16 cellular contexts compared by ENCODE assay signal in the genomic region with DNA sequence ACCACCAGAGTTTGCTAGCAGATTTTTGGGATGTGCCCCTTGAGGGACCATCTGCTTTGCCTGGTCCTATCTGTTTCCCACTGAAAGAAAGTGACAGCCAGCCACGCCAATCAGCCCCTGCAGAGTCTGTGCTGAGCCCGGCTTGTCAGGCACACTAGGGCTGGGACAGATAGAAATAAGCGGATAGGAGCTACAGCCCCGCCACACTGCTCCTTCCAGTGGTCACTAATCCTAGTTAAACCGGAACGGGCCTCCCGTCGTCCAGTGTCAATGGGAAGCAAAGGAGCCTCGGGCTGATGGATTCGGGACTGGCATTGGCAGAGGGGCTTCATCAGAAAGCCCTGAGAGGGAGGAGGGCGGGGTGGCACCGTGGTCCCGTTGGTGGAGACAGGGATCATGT.
DNase-seq lines count a peak whose midpoint lies in the region; ATAC-seq and TF ChIP-seq lines count a peak whose summit lies in the region.
"Had no signal": no experiment of that assay in that cellular context is flagged by ENCODE, and none has a peak within 500 bp of the region (broad histone marks: within the 10 kb centered on the region; RNA-seq: fewer than 3 reads in every experiment).

No MANE protein-coding gene starts in this region.

- H3K4me3 Mint-ChIP-seq in endodermal cell, result no peak overlapping the region
- no peak overlapping the region for H3K4me3 Mint-ChIP-seq in CD4-positive, alpha-beta memory T cell
- no peak overlapping the region for H3K4me3 Mint-ChIP-seq in natural killer cell treated with Interleukin-12 subunit alpha and Interleukin-12 subunit beta and Interleukin-15 and Interleukin-18, amount 100 ng/mL, for 72 hours
- H3K4me3 Mint-ChIP-seq: CD8-positive, alpha-beta memory T cell had no signal

- no peak overlapping the region for H3K9ac ChIP-seq in endodermal cell (ENCODE audit: extremely low read depth, low read length, poor library complexity, severe bottlenecking)
- H3K9ac ChIP-seq: BLaER1 had no signal

- intact Hi-C loops in CD4-positive, alpha-beta memory T cell (cut with micrococcal nuclease), result no loop called here

- TF ChIP-seq CTCF in endodermal cell (conservative IDR thresholded peaks at IDR 0.05), result no peak

- H3K36me3 Mint-ChIP-seq in endodermal cell (ENCODE audit: low read depth), result peaks cover 21% of the 10 kb centered on the region
- H3K36me3 Mint-ChIP-seq in CD4-positive, alpha-beta memory T cell, result peaks cover 0 to 6% of the 10 kb centered on the region in 2 donors
- no peaks in the 10 kb centered on the region for H3K36me3 Mint-ChIP-seq in natural killer cell treated with Interleukin-12 subunit alpha and Interleukin-12 subunit beta and Interleukin-15 and Interleukin-18, amount 100 ng/mL, for 72 hours

- 83 to 90% methylated on average over 4 to 13 of the region's 13 CpGs for WGBS in endodermal cell (ENCODE audit: insufficient coverage in 1 of 2, insufficient read length in 1 of 2), 2 experiments

- no peaks in the 10 kb centered on the region for H3K4me1 Mint-ChIP-seq in endodermal cell
- no peaks in the 10 kb centered on the region for H3K4me1 Mint-ChIP-seq in CD4-positive, alpha-beta memory T cell
- peaks cover 0 to 4% of the 10 kb centered on the region in 2 donors for H3K4me1 Mint-ChIP-seq in natural killer cell treated with Interleukin-12 subunit alpha and Interleukin-12 subunit beta and Interleukin-15 and Interleukin-18, amount 100 ng/mL, for 72 hours (ENCODE audit: low read depth in 2 of 2)

- H3K27me3 ChIP-seq in endodermal cell (ENCODE audit: control insufficient read depth, insufficient read depth, low read length, poor library complexity, severe bottlenecking), result no peaks in the 10 kb centered on the region
- H3K27me3 ChIP-seq in CD4-positive, alpha-beta memory T cell (ENCODE audit: insufficient read depth, low read length), result no peaks in the 10 kb centered on the region
- H3K27me3 ChIP-seq: BLaER1, Peyer's patch had no signal

- CTCF ChIA-PET in CD4-positive, alpha-beta memory T cell (lab: Charles Lee; ENCODE audit: partially characterized antibody), result interaction anchor here (1.0 kb wide), 1 partner anchor 19 kb away, joined by 3 read pairs; no protein-coding TSS in a partner anchor

- no peak overlapping the region for H3K27ac ChIP-seq in endodermal cell (ENCODE audit: low read depth, low read length)
- no peak overlapping the region for H3K27ac ChIP-seq in CD4-positive, alpha-beta memory T cell (ENCODE audit: low read depth, low read length)
- H3K27ac ChIP-seq: BLaER1, Peyer's patch had no signal

- H3K27ac Mint-ChIP-seq in endodermal cell, result no peak overlapping the region
- H3K27ac Mint-ChIP-seq in CD4-positive, alpha-beta memory T cell, result no peak overlapping the region
- no peak overlapping the region for H3K27ac Mint-ChIP-seq in natural killer cell treated with Interleukin-12 subunit alpha and Interleukin-12 subunit beta and Interleukin-15 and Interleukin-18, amount 100 ng/mL, for 72 hours
- H3K27ac Mint-ChIP-seq: CD8-positive, alpha-beta memory T cell had no signal

- H3K9me3 ChIP-seq in endodermal cell (ENCODE audit: control insufficient read depth, low read length), result no peaks in the 10 kb centered on the region
- H3K9me3 ChIP-seq in CD4-positive, alpha-beta memory T cell (ENCODE audit: control insufficient read depth in 1 of 2, low read length in 2 of 2), result no peaks in the 10 kb centered on the region
- H3K9me3 ChIP-seq: BLaER1, Peyer's patch had no signal

- no peaks in the 10 kb centered on the region for H3K27me3 Mint-ChIP-seq in endodermal cell (ENCODE audit: insufficient read depth)
- no peaks in the 10 kb centered on the region for H3K27me3 Mint-ChIP-seq in CD4-positive, alpha-beta memory T cell
- H3K27me3 Mint-ChIP-seq in natural killer cell treated with Interleukin-12 subunit alpha and Interleukin-12 subunit beta and Interleukin-15 and Interleukin-18, amount 100 ng/mL, for 72 hours, result no peaks in the 10 kb centered on the region

- no peak for ATAC-seq in natural killer cell treated with Interleukin-12 subunit alpha and Interleukin-12 subunit beta and Interleukin-15 and Interleukin-18, amount 100 ng/mL, for 72 hours

- POLR2A ChIA-PET in CD4-positive, alpha-beta memory T cell (lab: Charles Lee; ENCODE audit: partially characterized antibody), result no interaction called here

- peak; percentile 58 to 80 for DNase-seq in NCI-H524 (lab: John Stamatoyannopoulos, UW)
- no peak for DNase-seq in NCI-H524 treated with DMSO at 0.1 percent for 48 hours (lab: John Stamatoyannopoulos, UW)
- DNase-seq in NCI-H82 (lab: John Stamatoyannopoulos, UW), result peak; percentile 69
- peak; percentile 66 for DNase-seq in endodermal cell
- no peak for DNase-seq in A172 (ENCODE audit: low spot score)
- DNase-seq in CD4-positive, alpha-beta memory T cell, result no peak
- no peak for DNase-seq in natural killer cell treated with Interleukin-12 subunit alpha and Interleukin-12 subunit beta and Interleukin-15 and Interleukin-18, amount 100 ng/mL, for 72 hours (ENCODE audit: low spot score)
- DNase-seq: CD8-positive, alpha-beta memory T cell; DMS79; H7; KG1; NCI-H2029; NK-92 treated with Interleukin-12 subunit alpha and Interleukin-12 subunit beta, amount 100 ng/mL, for 24 hours; Peyer's patch; SW 1271 had no signal

- peaks cover 4% of the 10 kb centered on the region for H3K4me1 ChIP-seq in endodermal cell (ENCODE audit: control insufficient read depth, insufficient read depth, low read length)
- no peaks in the 10 kb centered on the region for H3K4me1 ChIP-seq in CD4-positive, alpha-beta memory T cell (ENCODE audit: insufficient read depth, low read length)
- H3K4me1 ChIP-seq: Peyer's patch had no signal

- H3K4me3 ChIP-seq in endodermal cell (ENCODE audit: low read length), result no peak overlapping the region
- no peak overlapping the region for H3K4me3 ChIP-seq in CD4-positive, alpha-beta memory T cell (ENCODE audit: low read length in 2 of 2)
- H3K4me3 ChIP-seq: BLaER1, Peyer's patch had no signal

- no peaks in the 10 kb centered on the region for H3K36me3 ChIP-seq in endodermal cell (ENCODE audit: control insufficient read depth, insufficient read depth, low read length)
- H3K36me3 ChIP-seq in CD4-positive, alpha-beta memory T cell (ENCODE audit: insufficient read depth, low read length), result no peaks in the 10 kb centered on the region

- H3K9me3 Mint-ChIP-seq in endodermal cell, result no peaks in the 10 kb centered on the region
- H3K9me3 Mint-ChIP-seq in CD4-positive, alpha-beta memory T cell, result no peaks in the 10 kb centered on the region
- H3K9me3 Mint-ChIP-seq in natural killer cell treated with Interleukin-12 subunit alpha and Interleukin-12 subunit beta and Interleukin-15 and Interleukin-18, amount 100 ng/mL, for 72 hours, result no peaks in the 10 kb centered on the region
- H3K9me3 Mint-ChIP-seq: CD8-positive, alpha-beta memory T cell had no signal

Comparison
In these comparisons a context has a peak if more than half of its experiments do, and no peak if none do; other contexts are left out.
1. DNase-seq: peak in NCI-H524 (2 of 2), NCI-H82 (single experiment) and endodermal cell (single experiment); none in NCI-H524 treated with DMSO at 0.1 percent for 48 hours (single experiment), A172 (single experiment), CD4-positive, alpha-beta memory T cell (0 of 5) and natural killer cell treated with Interleukin-12 subunit alpha and Interleukin-12 subunit beta and Interleukin-15 and Interleukin-18, amount 100 ng/mL, for 72 hours (single experiment).